Comparison of ENCODE assay signal across 24 cellular contexts in genomic region chr6:124947821-124948451, GRCh38. TPM values are rescaled to one million over a fixed set of nuclear protein-coding genes. Genes with fewer than 3 reads are reported as not detected.
DNase-seq lines count a peak whose midpoint lies in the region; ATAC-seq, FAIRE-seq and TF ChIP-seq lines count a peak whose summit lies in the region.
"Had no signal": no experiment of that assay in that cellular context is flagged by ENCODE, and none has a peak within 500 bp of the region (broad histone marks: within the 10 kb centered on the region; RNA-seq: fewer than 3 reads in every experiment).

No MANE protein-coding gene starts in this region.

- no peak overlapping the region for H4K91ac ChIP-seq in mesenchymal stem cell (ENCODE audit: low read length)

- 86% methylated on average over 1 of the region's 3 CpGs for WGBS in mesenchymal stem cell

- H2BK120ac ChIP-seq in mesenchymal stem cell (ENCODE audit: low read depth, low read length): no peak overlapping the region

- H3K79me1 ChIP-seq in mesenchymal stem cell (replicated peaks; ENCODE audit: low read length, poor library complexity, severe bottlenecking): no peaks in the 10 kb centered on the region

- no peak overlapping the region for H3K4me2 ChIP-seq in mesenchymal stem cell (ENCODE audit: low read length, poor library complexity, severe bottlenecking)

- no peaks in the 10 kb centered on the region for H3K9me3 ChIP-seq in mesenchymal stem cell (ENCODE audit: control insufficient read depth, low read length)
- H3K9me3 ChIP-seq: heart left ventricle, thoracic aorta had no signal

- H3K27me3 ChIP-seq in mesenchymal stem cell (ENCODE audit: control insufficient read depth in 1 of 2, insufficient read depth in 1 of 2, low read length in 2 of 2): no peaks in the 10 kb centered on the region
- H3K27me3 ChIP-seq: heart left ventricle had no signal

- H3K4ac ChIP-seq in mesenchymal stem cell (ENCODE audit: low read depth in 1 of 2, low read length in 2 of 2): no peak overlapping the region

- H2AK5ac ChIP-seq in mesenchymal stem cell (ENCODE audit: low read length, severe bottlenecking): no peak overlapping the region

- H2BK5ac ChIP-seq in mesenchymal stem cell (ENCODE audit: low read depth, low read length, poor library complexity, severe bottlenecking): no peak overlapping the region

- H3K4me1 ChIP-seq in mesenchymal stem cell (ENCODE audit: control insufficient read depth, insufficient read depth, low read depth, low read length): no peaks in the 10 kb centered on the region

- H3K14ac ChIP-seq in mesenchymal stem cell (ENCODE audit: low read length in 2 of 2): no peak overlapping the region

- no peak overlapping the region for H2AFZ ChIP-seq in mesenchymal stem cell (ENCODE audit: low read depth, low read length)

- peak overlapping the region in 1 of 2 experiments; percentile 19 for H3K4me3 ChIP-seq in mesenchymal stem cell (ENCODE audit: insufficient read depth in 1 of 2, low read depth in 1 of 2, low read length in 2 of 2)
- H3K4me3 ChIP-seq: heart left ventricle, SK-N-MC, thoracic aorta had no signal

- CTCF ChIA-PET in GM10248 (lab: Yijun Ruan, JAX): interaction anchor here (0.8 kb wide), 1 partner anchor 16 kb away, joined by 3 read pairs; no protein-coding TSS in a partner anchor

- no peaks in the 10 kb centered on the region for H3K36me3 ChIP-seq in mesenchymal stem cell (ENCODE audit: control insufficient read depth in 1 of 2, insufficient read depth in 2 of 2, low read depth in 1 of 2, low read length in 2 of 2)
- H3K36me3 ChIP-seq: heart left ventricle, thoracic aorta had no signal

- H3K23ac ChIP-seq in mesenchymal stem cell (ENCODE audit: low read length in 2 of 2): no peak overlapping the region

- peak overlapping the region; percentile 10 for H3K27ac ChIP-seq in epithelial cell of prostate
- H3K27ac ChIP-seq in mesenchymal stem cell (ENCODE audit: low read length, poor library complexity, severe bottlenecking): no peak overlapping the region
- H3K27ac ChIP-seq: heart left ventricle, SK-N-MC, thoracic aorta had no signal

- FAIRE-seq in GM19239 (lab: Jason Lieb, UNC): no peak
- FAIRE-seq: GM18507, H1, RCC 7860 had no signal

- intact Hi-C loops in left cardiac atrium (cut with DNase I): no loop called here

- H4K8ac ChIP-seq in mesenchymal stem cell (ENCODE audit: low read length): no peak overlapping the region

- no peak overlapping the region for H2BK12ac ChIP-seq in mesenchymal stem cell (ENCODE audit: low read length in 2 of 2)

- no peak overlapping the region for H2BK15ac ChIP-seq in mesenchymal stem cell (ENCODE audit: low read depth, poor library complexity, severe bottlenecking)

- TF ChIP-seq CTCF in GM10248 (IDR thresholded peaks at IDR 0.05; ENCODE audit: control extremely low read depth, extremely low read depth, low read depth, missing control alignments): no peak

- POLR2A ChIA-PET in GM10248 (lab: Yijun Ruan, JAX): no interaction called here

- DNase-seq in EH (ENCODE audit: low read depth) (peak; percentile 46), M059J (ENCODE audit: low read depth) (peak; percentile 42), epithelial cell of prostate (ENCODE audit: low read depth, low spot score) (no peak), mesenchymal stem cell (no peak), GM10248 (ENCODE audit: extremely low spot score) (no peak), GM19239 (ENCODE audit: insufficient read length, low spot score) (no peak), left cardiac atrium (no peak), NCI-H69 (lab: John Stamatoyannopoulos, UW) (no peak)
- DNase-seq: activated CD4-positive, alpha-beta T cell treated with anti-CD3 and anti-CD28 coated beads for 4 hours; activated naive CD4-positive, alpha-beta T cell treated with Interleukin-2 at 50 U/mL for 16 hours; activated T-cell treated with anti-CD3 and anti-CD28 coated beads, Interleukin-2, amount 50 U/mL, for 4 hours; caudate nucleus; CD4-positive, CD25-positive, alpha-beta regulatory T cell; heart left ventricle; NCI-H510A treated with DMSO at 0.1 percent for 48 hours; right cardiac atrium; stimulated activated CD4-positive, alpha-beta T cell treated with anti-CD3 and anti-CD28 coated beads, Interleukin-4, amount 100 ng/mL, for 4 hours; stimulated activated naive CD4-positive, alpha-beta T cell treated with Interleukin-2 at 50 U/mL for 16 hours had no signal

- ATAC-seq in left cardiac atrium: no peak
- ATAC-seq: activated T-cell treated with anti-CD3 and anti-CD28 coated beads, Interleukin-2, amount 50 U/mL, for 4 hours; heart left ventricle; natural killer cell treated with Interleukin-12 subunit alpha and Interleukin-12 subunit beta and Interleukin-15 and Interleukin-18, amount 100 ng/mL, for 72 hours; right cardiac atrium had no signal

- H3K9ac ChIP-seq in mesenchymal stem cell (ENCODE audit: low read length): peak overlapping the region; percentile 18

- H3K18ac ChIP-seq in mesenchymal stem cell (ENCODE audit: low read depth in 1 of 2, low read length in 2 of 2): no peak overlapping the region

RNA-seq across cellular contexts. Expression of gene RNF217, which starts 14.3 kb away (rescaled TPM):
- total RNA-seq in M059J (2014; rRNA removed; shearing (Covaris generic)): 10.6 and 12.0 TPM in 2 replicates
- polyA plus RNA-seq in mesenchymal stem cell (2013, experiment 1 of 2): 12.7 TPM
- 12.3 TPM for polyA plus RNA-seq in mesenchymal stem cell (2013, experiment 2 of 2)
- total RNA-seq in left cardiac atrium: 10 to 100 TPM; 10.6 to 18.3 TPM
- polyA plus RNA-seq: CD4-positive, CD25-positive, alpha-beta regulatory T cell had no signal

Comparison
In these comparisons a context has a peak if more than half of its experiments do, and no peak if none do; other contexts are left out.
1. DNase-seq: peak in EH (single experiment) and M059J (single experiment); none in epithelial cell of prostate (single experiment), mesenchymal stem cell (single experiment), GM10248 (single experiment), GM19239 (single experiment), left cardiac atrium (single experiment) and NCI-H69 (single experiment).